In the genomic region with DNA sequence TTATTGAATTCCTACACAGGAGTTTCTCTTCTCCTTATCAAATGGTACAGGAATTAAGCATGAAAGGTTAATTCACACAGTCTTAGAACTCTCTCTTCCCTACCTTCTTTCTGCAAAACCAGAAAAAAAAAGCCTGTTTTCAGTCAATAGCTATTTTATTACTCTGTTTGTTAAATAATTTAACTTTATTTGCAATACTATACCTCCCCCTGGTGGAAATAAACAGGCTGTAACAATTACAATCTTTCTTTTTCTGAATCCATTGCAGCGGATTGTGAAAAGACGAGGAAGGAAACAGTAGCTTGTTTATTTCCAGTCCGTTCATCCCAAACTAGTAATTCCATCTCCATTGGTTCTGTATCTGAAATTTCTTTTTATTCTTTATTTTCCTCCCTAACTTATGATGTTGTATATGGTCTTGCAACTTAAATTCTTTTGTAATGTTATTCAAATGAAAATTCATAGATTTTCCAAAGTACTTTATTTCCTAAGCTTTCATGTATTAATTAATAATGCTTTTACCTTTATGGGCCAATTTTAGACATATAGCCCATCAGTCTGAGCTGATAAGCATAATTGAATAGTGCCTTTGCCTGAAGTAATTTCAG, we compare ENCODE assay signal across 8 cellular contexts.
DNase-seq lines count a peak whose midpoint lies in the region; ATAC-seq and TF ChIP-seq lines count a peak whose summit lies in the region.

No MANE protein-coding gene starts in this region.

- intact Hi-C loops in activated CD8-positive, alpha-beta T cell treated with anti-CD3 and anti-CD28 coated beads for 36 hours (cut with micrococcal nuclease), result no loop called here
- intact Hi-C loops in lower lobe of right lung (cut with DNase I), result loop anchor here (5.0 kb wide), 1 partner anchor 570 kb away; no protein-coding TSS in a partner anchor
- intact Hi-C loops in activated naive CD4-positive, alpha-beta T cell treated with anti-CD3 and anti-CD28 coated beads for 36 hours (cut with micrococcal nuclease), result loop anchor here (1.0 kb wide), 1 partner anchor 567 kb away; no protein-coding TSS in a partner anchor

- peak; percentile 80 for TF ChIP-seq CTCF in activated CD8-positive, alpha-beta T cell treated with anti-CD3 and anti-CD28 coated beads for 36 hours (IDR thresholded peaks at IDR 0.05)
- peak; percentile 88 to 92 for TF ChIP-seq CTCF in brain (conservative IDR thresholded peaks at IDR 0.05)
- TF ChIP-seq CTCF in lower lobe of right lung (IDR thresholded peaks at IDR 0.05), result peak; percentile 71

- H3K9me3 Mint-ChIP-seq in activated CD8-positive, alpha-beta T cell treated with anti-CD3 and anti-CD28 coated beads for 36 hours, result peaks cover 5% of the 10 kb centered on the region
- H3K9me3 Mint-ChIP-seq in activated CD8-positive, alpha-beta T cell treated with anti-CD3 and anti-CD28 coated beads, Interleukin-2, amount 10 ng/mL, durations not matched to agents 7 days and 5 days (ENCODE audit: insufficient read depth), result no peaks in the 10 kb centered on the region
- peaks cover 6 to 23% (median 13%) of the 10 kb centered on the region in 5 experiments for H3K9me3 Mint-ChIP-seq in brain
- peaks cover 7% of the 10 kb centered on the region for H3K9me3 Mint-ChIP-seq in activated naive CD4-positive, alpha-beta T cell treated with anti-CD3 and anti-CD28 coated beads for 36 hours

- H3K27me3 ChIP-seq in lower lobe of right lung (ENCODE audit: low read depth), result peaks cover 7% of the 10 kb centered on the region

- ATAC-seq in activated CD8-positive, alpha-beta T cell treated with anti-CD3 and anti-CD28 coated beads for 36 hours, result no peak
- ATAC-seq in activated CD8-positive, alpha-beta T cell treated with anti-CD3 and anti-CD28 coated beads, Interleukin-2, amount 10 ng/mL, durations not matched to agents 7 days and 5 days, result no peak
- peak in 1 of 2 donors; percentile 19 for ATAC-seq in lower lobe of right lung
- no peak for ATAC-seq in GM21515 (IDR thresholded peaks at IDR 0.05; ENCODE audit: unreplicated experiment)
- ATAC-seq in GM21786 (IDR thresholded peaks at IDR 0.05; ENCODE audit: unreplicated experiment), result no peak

- no peak overlapping the region for H3K4me3 Mint-ChIP-seq in activated CD8-positive, alpha-beta T cell treated with anti-CD3 and anti-CD28 coated beads for 36 hours
- H3K4me3 Mint-ChIP-seq in activated CD8-positive, alpha-beta T cell treated with anti-CD3 and anti-CD28 coated beads, Interleukin-2, amount 10 ng/mL, durations not matched to agents 7 days and 5 days, result no peak overlapping the region
- no peak overlapping the region for H3K4me3 Mint-ChIP-seq in brain
- no peak overlapping the region for H3K4me3 Mint-ChIP-seq in activated naive CD4-positive, alpha-beta T cell treated with anti-CD3 and anti-CD28 coated beads for 36 hours

- no peak for DNase-seq in activated CD8-positive, alpha-beta T cell treated with anti-CD3 and anti-CD28 coated beads for 36 hours
- no peak for DNase-seq in activated CD8-positive, alpha-beta T cell treated with anti-CD3 and anti-CD28 coated beads, Interleukin-2, amount 10 ng/mL, durations not matched to agents 7 days and 5 days
- DNase-seq in NCI-H2107 treated with DMSO at 0.1 percent for 48 hours (lab: John Stamatoyannopoulos, UW; ENCODE audit: unreplicated experiment) (peak; percentile 31), lower lobe of right lung (no peak)
- DNase-seq in activated naive CD4-positive, alpha-beta T cell treated with anti-CD3 and anti-CD28 coated beads for 36 hours, result no peak

- H3K9me3 ChIP-seq in lower lobe of right lung, result no peaks in the 10 kb centered on the region

- no peak overlapping the region for H3K27ac Mint-ChIP-seq in activated CD8-positive, alpha-beta T cell treated with anti-CD3 and anti-CD28 coated beads for 36 hours
- H3K27ac Mint-ChIP-seq in activated CD8-positive, alpha-beta T cell treated with anti-CD3 and anti-CD28 coated beads, Interleukin-2, amount 10 ng/mL, durations not matched to agents 7 days and 5 days, result no peak overlapping the region
- H3K27ac Mint-ChIP-seq in brain, result no peak overlapping the region
- H3K27ac Mint-ChIP-seq in activated naive CD4-positive, alpha-beta T cell treated with anti-CD3 and anti-CD28 coated beads for 36 hours, result no peak overlapping the region

- H3K4me1 Mint-ChIP-seq in activated CD8-positive, alpha-beta T cell treated with anti-CD3 and anti-CD28 coated beads for 36 hours (ENCODE audit: low read depth), result no peaks in the 10 kb centered on the region
- no peaks in the 10 kb centered on the region for H3K4me1 Mint-ChIP-seq in activated CD8-positive, alpha-beta T cell treated with anti-CD3 and anti-CD28 coated beads, Interleukin-2, amount 10 ng/mL, durations not matched to agents 7 days and 5 days (ENCODE audit: low read depth)
- peaks cover 25% of the 10 kb centered on the region for H3K4me1 Mint-ChIP-seq in brain
- no peaks in the 10 kb centered on the region for H3K4me1 Mint-ChIP-seq in activated naive CD4-positive, alpha-beta T cell treated with anti-CD3 and anti-CD28 coated beads for 36 hours (ENCODE audit: low read depth)

- no peak overlapping the region for H3K27ac ChIP-seq in lower lobe of right lung

- no peaks in the 10 kb centered on the region for H3K4me1 ChIP-seq in lower lobe of right lung

- H3K27me3 Mint-ChIP-seq in activated CD8-positive, alpha-beta T cell treated with anti-CD3 and anti-CD28 coated beads for 36 hours, result peaks cover 12% of the 10 kb centered on the region
- peaks cover 6% of the 10 kb centered on the region for H3K27me3 Mint-ChIP-seq in activated CD8-positive, alpha-beta T cell treated with anti-CD3 and anti-CD28 coated beads, Interleukin-2, amount 10 ng/mL, durations not matched to agents 7 days and 5 days (ENCODE audit: low read depth)
- H3K27me3 Mint-ChIP-seq in brain, result peaks cover 3% of the 10 kb centered on the region
- H3K27me3 Mint-ChIP-seq in activated naive CD4-positive, alpha-beta T cell treated with anti-CD3 and anti-CD28 coated beads for 36 hours (ENCODE audit: low read depth), result peaks cover 13% of the 10 kb centered on the region

- H3K36me3 ChIP-seq in lower lobe of right lung, result no peaks in the 10 kb centered on the region

- POLR2A ChIA-PET in activated CD8-positive, alpha-beta T cell treated with anti-CD3 and anti-CD28 coated beads for 36 hours (lab: Charles Lee), result no interaction called here
- POLR2A ChIA-PET in activated CD8-positive, alpha-beta T cell treated with anti-CD3 and anti-CD28 coated beads, Interleukin-2, amount 10 ng/mL, durations not matched to agents 7 days and 5 days (lab: Charles Lee), result no interaction called here

- CTCF ChIA-PET in activated CD8-positive, alpha-beta T cell treated with anti-CD3 and anti-CD28 coated beads for 36 hours (lab: Charles Lee), result interaction anchor here (0.7 to 2.0 kb wide), 15 partner anchors 10 to 576 kb away, joined by 3 to 15 read pairs (median 3); no protein-coding TSS in a partner anchor
- CTCF ChIA-PET in activated CD8-positive, alpha-beta T cell treated with anti-CD3 and anti-CD28 coated beads, Interleukin-2, amount 10 ng/mL, durations not matched to agents 7 days and 5 days (lab: Charles Lee), result interaction anchor here (0.6 to 2.0 kb wide), 9 partner anchors 10 to 572 kb away, joined by 3 to 10 read pairs (median 4); no protein-coding TSS in a partner anchor
- CTCF ChIA-PET in activated naive CD4-positive, alpha-beta T cell treated with anti-CD3 and anti-CD28 coated beads for 36 hours (lab: Charles Lee), result interaction anchor here (0.7 to 1.7 kb wide), 11 partner anchors 9 to 572 kb away, joined by 3 to 11 read pairs (median 4); no protein-coding TSS in a partner anchor

- H3K36me3 Mint-ChIP-seq in activated CD8-positive, alpha-beta T cell treated with anti-CD3 and anti-CD28 coated beads for 36 hours (ENCODE audit: low read depth), result no peaks in the 10 kb centered on the region
- no peaks in the 10 kb centered on the region for H3K36me3 Mint-ChIP-seq in activated CD8-positive, alpha-beta T cell treated with anti-CD3 and anti-CD28 coated beads, Interleukin-2, amount 10 ng/mL, durations not matched to agents 7 days and 5 days (ENCODE audit: low read depth)
- no peaks in the 10 kb centered on the region for H3K36me3 Mint-ChIP-seq in brain
- no peaks in the 10 kb centered on the region for H3K36me3 Mint-ChIP-seq in activated naive CD4-positive, alpha-beta T cell treated with anti-CD3 and anti-CD28 coated beads for 36 hours (ENCODE audit: low read depth)

- no peak overlapping the region for H3K4me3 ChIP-seq in lower lobe of right lung
